1 cellular context compared by ENCODE assay signal in the genomic region with DNA sequence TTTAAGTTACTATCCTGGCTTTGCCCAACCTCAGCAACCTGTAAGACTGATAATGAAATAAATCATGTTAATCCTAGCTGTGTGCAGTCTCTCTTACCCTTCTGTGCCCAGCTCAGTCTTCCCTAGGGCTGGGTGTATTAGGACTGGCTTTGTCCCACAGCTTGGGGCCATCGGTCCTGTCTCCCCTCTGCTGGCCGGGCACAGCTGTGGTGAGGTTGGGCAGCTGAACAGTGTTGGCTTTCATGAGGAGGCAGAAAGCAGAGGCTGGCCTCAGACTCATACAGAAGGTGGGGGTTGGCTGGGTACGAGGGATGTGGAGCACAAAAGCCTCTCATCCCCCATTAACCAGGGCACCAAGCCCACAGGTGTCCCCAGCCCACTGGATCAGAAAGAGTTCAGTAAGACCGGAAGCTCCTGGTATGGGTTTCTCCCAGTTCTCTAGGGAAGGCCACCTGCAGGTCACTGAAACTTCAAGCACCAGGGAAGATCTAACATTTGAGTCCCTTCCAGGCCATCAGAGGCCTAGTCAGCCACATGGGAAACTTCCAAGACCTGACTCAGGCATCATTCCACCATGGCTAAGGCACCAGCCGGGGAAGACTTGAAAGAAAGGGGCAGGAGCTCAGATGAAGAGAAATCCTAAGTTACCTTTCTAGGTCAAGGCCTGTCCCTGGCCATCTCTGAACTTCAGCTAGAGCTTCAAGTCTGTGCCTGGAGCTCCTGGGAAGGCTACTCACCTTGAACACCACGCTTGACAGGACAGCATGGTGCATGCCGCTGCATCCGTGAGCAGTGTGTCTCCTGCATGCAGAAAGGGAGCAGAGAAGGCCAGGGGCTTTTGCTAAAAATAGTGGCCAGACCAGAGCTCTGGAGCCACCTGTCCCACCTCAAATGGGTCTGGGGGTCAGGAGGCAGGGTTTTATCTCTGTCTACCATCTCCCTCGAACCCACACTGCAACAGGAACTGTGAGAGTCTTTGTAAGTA.
TF ChIP-seq lines count a peak whose summit lies in the region.

No MANE protein-coding gene starts in this region.

TF ChIP-seq in liver, 16 proteins besides CTCF, POLR2A, EP300 and RAD21 (continued from another document):
- TF ChIP-seq, protein P1, sequence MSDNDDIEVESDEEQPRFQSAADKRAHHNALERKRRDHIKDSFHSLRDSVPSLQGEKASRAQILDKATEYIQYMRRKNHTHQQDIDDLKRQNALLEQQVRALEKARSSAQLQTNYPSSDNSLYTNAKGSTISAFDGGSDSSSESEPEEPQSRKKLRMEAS (IDR thresholded peaks at IDR 0.05), result no peak
- TF ChIP-seq, protein P2, sequence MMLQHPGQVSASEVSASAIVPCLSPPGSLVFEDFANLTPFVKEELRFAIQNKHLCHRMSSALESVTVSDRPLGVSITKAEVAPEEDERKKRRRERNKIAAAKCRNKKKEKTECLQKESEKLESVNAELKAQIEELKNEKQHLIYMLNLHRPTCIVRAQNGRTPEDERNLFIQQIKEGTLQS (IDR thresholded peaks at IDR 0.05), result no peak
- TF ChIP-seq, protein P3, sequence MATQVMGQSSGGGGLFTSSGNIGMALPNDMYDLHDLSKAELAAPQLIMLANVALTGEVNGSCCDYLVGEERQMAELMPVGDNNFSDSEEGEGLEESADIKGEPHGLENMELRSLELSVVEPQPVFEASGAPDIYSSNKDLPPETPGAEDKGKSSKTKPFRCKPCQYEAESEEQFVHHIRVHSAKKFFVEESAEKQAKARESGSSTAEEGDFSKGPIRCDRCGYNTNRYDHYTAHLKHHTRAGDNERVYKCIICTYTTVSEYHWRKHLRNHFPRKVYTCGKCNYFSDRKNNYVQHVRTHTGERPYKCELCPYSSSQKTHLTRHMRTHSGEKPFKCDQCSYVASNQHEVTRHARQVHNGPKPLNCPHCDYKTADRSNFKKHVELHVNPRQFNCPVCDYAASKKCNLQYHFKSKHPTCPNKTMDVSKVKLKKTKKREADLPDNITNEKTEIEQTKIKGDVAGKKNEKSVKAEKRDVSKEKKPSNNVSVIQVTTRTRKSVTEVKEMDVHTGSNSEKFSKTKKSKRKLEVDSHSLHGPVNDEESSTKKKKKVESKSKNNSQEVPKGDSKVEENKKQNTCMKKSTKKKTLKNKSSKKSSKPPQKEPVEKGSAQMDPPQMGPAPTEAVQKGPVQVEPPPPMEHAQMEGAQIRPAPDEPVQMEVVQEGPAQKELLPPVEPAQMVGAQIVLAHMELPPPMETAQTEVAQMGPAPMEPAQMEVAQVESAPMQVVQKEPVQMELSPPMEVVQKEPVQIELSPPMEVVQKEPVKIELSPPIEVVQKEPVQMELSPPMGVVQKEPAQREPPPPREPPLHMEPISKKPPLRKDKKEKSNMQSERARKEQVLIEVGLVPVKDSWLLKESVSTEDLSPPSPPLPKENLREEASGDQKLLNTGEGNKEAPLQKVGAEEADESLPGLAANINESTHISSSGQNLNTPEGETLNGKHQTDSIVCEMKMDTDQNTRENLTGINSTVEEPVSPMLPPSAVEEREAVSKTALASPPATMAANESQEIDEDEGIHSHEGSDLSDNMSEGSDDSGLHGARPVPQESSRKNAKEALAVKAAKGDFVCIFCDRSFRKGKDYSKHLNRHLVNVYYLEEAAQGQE (IDR thresholded peaks at IDR 0.05), result no peak
- TF ChIP-seq TAF1 (conservative IDR thresholded peaks at IDR 0.05) (no peak), FOXA2 (IDR thresholded peaks at IDR 0.05) (no peak), HNF4A (conservative IDR thresholded peaks at IDR 0.05) (no peak), RXRA (IDR thresholded peaks at IDR 0.05) (no peak), GABPA (IDR thresholded peaks at IDR 0.05 in 1 of 2, conservative IDR thresholded peaks at IDR 0.05 in 1 of 2) (no peak), EGR1 (IDR thresholded peaks at IDR 0.05; ENCODE audit: low read depth in 2 of 2) (no peak), HNF4G (IDR thresholded peaks at IDR 0.05) (no peak), SP1 (IDR thresholded peaks at IDR 0.05) (no peak)
- TF ChIP-seq, protein P4, sequence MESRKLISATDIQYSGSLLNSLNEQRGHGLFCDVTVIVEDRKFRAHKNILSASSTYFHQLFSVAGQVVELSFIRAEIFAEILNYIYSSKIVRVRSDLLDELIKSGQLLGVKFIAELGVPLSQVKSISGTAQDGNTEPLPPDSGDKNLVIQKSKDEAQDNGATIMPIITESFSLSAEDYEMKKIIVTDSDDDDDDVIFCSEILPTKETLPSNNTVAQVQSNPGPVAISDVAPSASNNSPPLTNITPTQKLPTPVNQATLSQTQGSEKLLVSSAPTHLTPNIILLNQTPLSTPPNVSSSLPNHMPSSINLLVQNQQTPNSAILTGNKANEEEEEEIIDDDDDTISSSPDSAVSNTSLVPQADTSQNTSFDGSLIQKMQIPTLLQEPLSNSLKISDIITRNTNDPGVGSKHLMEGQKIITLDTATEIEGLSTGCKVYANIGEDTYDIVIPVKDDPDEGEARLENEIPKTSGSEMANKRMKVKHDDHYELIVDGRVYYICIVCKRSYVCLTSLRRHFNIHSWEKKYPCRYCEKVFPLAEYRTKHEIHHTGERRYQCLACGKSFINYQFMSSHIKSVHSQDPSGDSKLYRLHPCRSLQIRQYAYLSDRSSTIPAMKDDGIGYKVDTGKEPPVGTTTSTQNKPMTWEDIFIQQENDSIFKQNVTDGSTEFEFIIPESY (IDR thresholded peaks at IDR 0.05), result no peak
